1 cellular context compared by ENCODE assay signal in genomic region chr16:69330286-69331109, GRCh38.
TF ChIP-seq lines count a peak whose summit lies in the region.

Gene PDF, minus strand, starts transcription at chr16:69330588. Its CDS starts 18 bp downstream, at chr16:69330570.

TF ChIP-seq in HepG2, 621 proteins besides CTCF, POLR2A, EP300 and RAD21 (continued from another document and continues in another):
- no peak for TF ChIP-seq FOXP1 (IDR thresholded peaks at IDR 0.05)
- no peak for TF ChIP-seq FOXP1 (CRISPR knock-in tag; IDR thresholded peaks at IDR 0.05)
- peak; percentile 77 for TF ChIP-seq MXD4 (CRISPR knock-in tag; IDR thresholded peaks at IDR 0.05)
- peak; percentile 94; the same call in 1 of the 2 replicates for TF ChIP-seq KLF13 (CRISPR knock-in tag; IDR thresholded peaks at IDR 0.05)
- TF ChIP-seq SMAD3 (CRISPR knock-in tag; IDR thresholded peaks at IDR 0.05) = 0 out of 2 replicates have a peak, but pooled peaks have one; percentile 35
- TF ChIP-seq ZNF547 (CRISPR knock-in tag; IDR thresholded peaks at IDR 0.05) = peak; percentile 85
- no peak for TF ChIP-seq TEF (CRISPR knock-in tag; IDR thresholded peaks at IDR 0.05)
- peak; percentile 75; the same call in 1 of the 2 replicates for TF ChIP-seq ZNF670 (CRISPR knock-in tag; IDR thresholded peaks at IDR 0.05; ENCODE audit: borderline replicate concordance)
- TF ChIP-seq HDAC1 (CRISPR knock-in tag; IDR thresholded peaks at IDR 0.05) = peak; percentile 72; the same call in 1 of the 2 replicates
- peak; percentile 87 for TF ChIP-seq KMT2B (CRISPR knock-in tag; IDR thresholded peaks at IDR 0.05)
- TF ChIP-seq ZNF20 (CRISPR knock-in tag; IDR thresholded peaks at IDR 0.05) = peak; percentile 77; the same call in 1 of the 2 replicates
- TF ChIP-seq, protein P1, sequence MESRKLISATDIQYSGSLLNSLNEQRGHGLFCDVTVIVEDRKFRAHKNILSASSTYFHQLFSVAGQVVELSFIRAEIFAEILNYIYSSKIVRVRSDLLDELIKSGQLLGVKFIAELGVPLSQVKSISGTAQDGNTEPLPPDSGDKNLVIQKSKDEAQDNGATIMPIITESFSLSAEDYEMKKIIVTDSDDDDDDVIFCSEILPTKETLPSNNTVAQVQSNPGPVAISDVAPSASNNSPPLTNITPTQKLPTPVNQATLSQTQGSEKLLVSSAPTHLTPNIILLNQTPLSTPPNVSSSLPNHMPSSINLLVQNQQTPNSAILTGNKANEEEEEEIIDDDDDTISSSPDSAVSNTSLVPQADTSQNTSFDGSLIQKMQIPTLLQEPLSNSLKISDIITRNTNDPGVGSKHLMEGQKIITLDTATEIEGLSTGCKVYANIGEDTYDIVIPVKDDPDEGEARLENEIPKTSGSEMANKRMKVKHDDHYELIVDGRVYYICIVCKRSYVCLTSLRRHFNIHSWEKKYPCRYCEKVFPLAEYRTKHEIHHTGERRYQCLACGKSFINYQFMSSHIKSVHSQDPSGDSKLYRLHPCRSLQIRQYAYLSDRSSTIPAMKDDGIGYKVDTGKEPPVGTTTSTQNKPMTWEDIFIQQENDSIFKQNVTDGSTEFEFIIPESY (CRISPR knock-in tag; IDR thresholded peaks at IDR 0.05) = peak; percentile 38; the same call in 1 of the 2 replicates
- TF ChIP-seq ZNF577 (CRISPR knock-in tag; IDR thresholded peaks at IDR 0.05; ENCODE audit: borderline replicate concordance, low read depth) = no peak
- no peak for TF ChIP-seq ZNF367 (CRISPR knock-in tag; IDR thresholded peaks at IDR 0.05; ENCODE audit: borderline replicate concordance)
- TF ChIP-seq ZNF350 (CRISPR knock-in tag; IDR thresholded peaks at IDR 0.05; ENCODE audit: borderline replicate concordance, low read depth) = peak; percentile 90
- no peak for TF ChIP-seq HNF4G (IDR thresholded peaks at IDR 0.05; ENCODE audit: borderline replicate concordance, low read depth, low read length)
- peak; percentile 66; the same call in 1 of the 2 replicates for TF ChIP-seq HNF4G (CRISPR knock-in tag; IDR thresholded peaks at IDR 0.05; ENCODE audit: borderline replicate concordance, low read depth)
- TF ChIP-seq ZNF777 (CRISPR knock-in tag; IDR thresholded peaks at IDR 0.05) = peak; percentile 93
- no peak for TF ChIP-seq ZSCAN29 (CRISPR knock-in tag; conservative IDR thresholded peaks at IDR 0.05)
- TF ChIP-seq ZNF788 (CRISPR knock-in tag; IDR thresholded peaks at IDR 0.05; ENCODE audit: borderline replicate concordance) = peak; percentile 96; the same call in 1 of the 2 replicates
- no peak; the same call in 1 of the 2 replicates for TF ChIP-seq ZSCAN12 (CRISPR knock-in tag; IDR thresholded peaks at IDR 0.05)
- TF ChIP-seq ZKSCAN8 (CRISPR knock-in tag; IDR thresholded peaks at IDR 0.05; ENCODE audit: borderline replicate concordance) = peak; percentile 80
- TF ChIP-seq KLF16 (CRISPR knock-in tag; IDR thresholded peaks at IDR 0.05) = peak in 1 of 2 experiments; percentile 96; a peak in 2 of 4 replicates
- no peak for TF ChIP-seq FOSL1 (CRISPR knock-in tag; IDR thresholded peaks at IDR 0.05; ENCODE audit: borderline replicate concordance)
- no peak for TF ChIP-seq NFIC (IDR thresholded peaks at IDR 0.05; ENCODE audit: low read length)
- TF ChIP-seq ZNF598 (CRISPR knock-in tag; IDR thresholded peaks at IDR 0.05; ENCODE audit: borderline replicate concordance) = peak; percentile 96
- peak; percentile 67 for TF ChIP-seq FOXO1 (CRISPR knock-in tag; IDR thresholded peaks at IDR 0.05)
- TF ChIP-seq NFKB2 (CRISPR knock-in tag; IDR thresholded peaks at IDR 0.05; ENCODE audit: borderline replicate concordance) = peak; percentile 73; the same call in 1 of the 2 replicates
- TF ChIP-seq, protein P2, sequence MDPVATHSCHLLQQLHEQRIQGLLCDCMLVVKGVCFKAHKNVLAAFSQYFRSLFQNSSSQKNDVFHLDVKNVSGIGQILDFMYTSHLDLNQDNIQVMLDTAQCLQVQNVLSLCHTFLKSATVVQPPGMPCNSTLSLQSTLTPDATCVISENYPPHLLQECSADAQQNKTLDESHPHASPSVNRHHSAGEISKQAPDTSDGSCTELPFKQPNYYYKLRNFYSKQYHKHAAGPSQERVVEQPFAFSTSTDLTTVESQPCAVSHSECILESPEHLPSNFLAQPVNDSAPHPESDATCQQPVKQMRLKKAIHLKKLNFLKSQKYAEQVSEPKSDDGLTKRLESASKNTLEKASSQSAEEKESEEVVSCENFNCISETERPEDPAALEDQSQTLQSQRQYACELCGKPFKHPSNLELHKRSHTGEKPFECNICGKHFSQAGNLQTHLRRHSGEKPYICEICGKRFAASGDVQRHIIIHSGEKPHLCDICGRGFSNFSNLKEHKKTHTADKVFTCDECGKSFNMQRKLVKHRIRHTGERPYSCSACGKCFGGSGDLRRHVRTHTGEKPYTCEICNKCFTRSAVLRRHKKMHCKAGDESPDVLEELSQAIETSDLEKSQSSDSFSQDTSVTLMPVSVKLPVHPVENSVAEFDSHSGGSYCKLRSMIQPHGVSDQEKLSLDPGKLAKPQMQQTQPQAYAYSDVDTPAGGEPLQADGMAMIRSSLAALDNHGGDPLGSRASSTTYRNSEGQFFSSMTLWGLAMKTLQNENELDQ (CRISPR knock-in tag; IDR thresholded peaks at IDR 0.05; ENCODE audit: borderline replicate concordance) = 0 out of 2 replicates have a peak, but pooled peaks have one; percentile 52
- TF ChIP-seq JUN (CRISPR knock-in tag; IDR thresholded peaks at IDR 0.05) = no peak; the same call in 1 of the 2 replicates
- TF ChIP-seq FOXK1 (CRISPR knock-in tag; IDR thresholded peaks at IDR 0.05; ENCODE audit: borderline replicate concordance, low read depth) = peak; percentile 52; the same call in 1 of the 2 replicates
- TF ChIP-seq ZNF501 (CRISPR knock-in tag; IDR thresholded peaks at IDR 0.05) = peak; percentile 70; the same call in 1 of the 2 replicates
- TF ChIP-seq ZNF503 (CRISPR knock-in tag; IDR thresholded peaks at IDR 0.05) = peak; percentile 75; the same call in 1 of the 2 replicates
- TF ChIP-seq, protein P3, sequence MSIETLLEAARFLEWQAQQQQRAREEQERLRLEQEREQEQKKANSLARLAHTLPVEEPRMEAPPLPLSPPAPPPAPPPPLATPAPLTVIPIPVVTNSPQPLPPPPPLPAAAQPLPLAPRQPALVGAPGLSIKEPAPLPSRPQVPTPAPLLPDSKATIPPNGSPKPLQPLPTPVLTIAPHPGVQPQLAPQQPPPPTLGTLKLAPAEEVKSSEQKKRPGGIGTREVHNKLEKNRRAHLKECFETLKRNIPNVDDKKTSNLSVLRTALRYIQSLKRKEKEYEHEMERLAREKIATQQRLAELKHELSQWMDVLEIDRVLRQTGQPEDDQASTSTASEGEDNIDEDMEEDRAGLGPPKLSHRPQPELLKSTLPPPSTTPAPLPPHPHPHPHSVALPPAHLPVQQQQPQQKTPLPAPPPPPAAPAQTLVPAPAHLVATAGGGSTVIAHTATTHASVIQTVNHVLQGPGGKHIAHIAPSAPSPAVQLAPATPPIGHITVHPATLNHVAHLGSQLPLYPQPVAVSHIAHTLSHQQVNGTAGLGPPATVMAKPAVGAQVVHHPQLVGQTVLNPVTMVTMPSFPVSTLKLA (IDR thresholded peaks at IDR 0.05) = peak; percentile 54
- 0 out of 2 replicates have a peak, but pooled peaks have one; percentile 19 for TF ChIP-seq ZNF740 (CRISPR knock-in tag; IDR thresholded peaks at IDR 0.05)
- TF ChIP-seq ZNF7 (CRISPR knock-in tag; IDR thresholded peaks at IDR 0.05) = no peak
- peak; percentile 55; the same call in 1 of the 2 replicates for TF ChIP-seq ZNF616 (CRISPR knock-in tag; IDR thresholded peaks at IDR 0.05; ENCODE audit: low read depth)
- no peak for TF ChIP-seq ZNF569 (CRISPR knock-in tag; IDR thresholded peaks at IDR 0.05; ENCODE audit: borderline replicate concordance)
- no peak for TF ChIP-seq SP1 (IDR thresholded peaks at IDR 0.05)
- peak; percentile 94 for TF ChIP-seq SP1 (CRISPR knock-in tag; IDR thresholded peaks at IDR 0.05)
- peak; percentile 91; the same call in 2 of the 3 replicates for TF ChIP-seq MXI1 (IDR thresholded peaks at IDR 0.05; ENCODE audit: borderline replicate concordance, low read depth, low read length)
- TF ChIP-seq ZNF329 (CRISPR knock-in tag; IDR thresholded peaks at IDR 0.05; ENCODE audit: low read depth) = peak; percentile 70; the same call in 1 of the 2 replicates
- TF ChIP-seq ZNF253 (CRISPR knock-in tag; IDR thresholded peaks at IDR 0.05; ENCODE audit: borderline replicate concordance) = no peak
- TF ChIP-seq HNRNPL (IDR thresholded peaks at IDR 0.05; ENCODE audit: low read depth, low read length) = no peak
- no peak; the same call in 1 of the 2 replicates for TF ChIP-seq ZNF280D (CRISPR knock-in tag; IDR thresholded peaks at IDR 0.05)
- TF ChIP-seq DNMT1 (CRISPR knock-in tag; IDR thresholded peaks at IDR 0.05) = no peak
- TF ChIP-seq, protein P4, sequence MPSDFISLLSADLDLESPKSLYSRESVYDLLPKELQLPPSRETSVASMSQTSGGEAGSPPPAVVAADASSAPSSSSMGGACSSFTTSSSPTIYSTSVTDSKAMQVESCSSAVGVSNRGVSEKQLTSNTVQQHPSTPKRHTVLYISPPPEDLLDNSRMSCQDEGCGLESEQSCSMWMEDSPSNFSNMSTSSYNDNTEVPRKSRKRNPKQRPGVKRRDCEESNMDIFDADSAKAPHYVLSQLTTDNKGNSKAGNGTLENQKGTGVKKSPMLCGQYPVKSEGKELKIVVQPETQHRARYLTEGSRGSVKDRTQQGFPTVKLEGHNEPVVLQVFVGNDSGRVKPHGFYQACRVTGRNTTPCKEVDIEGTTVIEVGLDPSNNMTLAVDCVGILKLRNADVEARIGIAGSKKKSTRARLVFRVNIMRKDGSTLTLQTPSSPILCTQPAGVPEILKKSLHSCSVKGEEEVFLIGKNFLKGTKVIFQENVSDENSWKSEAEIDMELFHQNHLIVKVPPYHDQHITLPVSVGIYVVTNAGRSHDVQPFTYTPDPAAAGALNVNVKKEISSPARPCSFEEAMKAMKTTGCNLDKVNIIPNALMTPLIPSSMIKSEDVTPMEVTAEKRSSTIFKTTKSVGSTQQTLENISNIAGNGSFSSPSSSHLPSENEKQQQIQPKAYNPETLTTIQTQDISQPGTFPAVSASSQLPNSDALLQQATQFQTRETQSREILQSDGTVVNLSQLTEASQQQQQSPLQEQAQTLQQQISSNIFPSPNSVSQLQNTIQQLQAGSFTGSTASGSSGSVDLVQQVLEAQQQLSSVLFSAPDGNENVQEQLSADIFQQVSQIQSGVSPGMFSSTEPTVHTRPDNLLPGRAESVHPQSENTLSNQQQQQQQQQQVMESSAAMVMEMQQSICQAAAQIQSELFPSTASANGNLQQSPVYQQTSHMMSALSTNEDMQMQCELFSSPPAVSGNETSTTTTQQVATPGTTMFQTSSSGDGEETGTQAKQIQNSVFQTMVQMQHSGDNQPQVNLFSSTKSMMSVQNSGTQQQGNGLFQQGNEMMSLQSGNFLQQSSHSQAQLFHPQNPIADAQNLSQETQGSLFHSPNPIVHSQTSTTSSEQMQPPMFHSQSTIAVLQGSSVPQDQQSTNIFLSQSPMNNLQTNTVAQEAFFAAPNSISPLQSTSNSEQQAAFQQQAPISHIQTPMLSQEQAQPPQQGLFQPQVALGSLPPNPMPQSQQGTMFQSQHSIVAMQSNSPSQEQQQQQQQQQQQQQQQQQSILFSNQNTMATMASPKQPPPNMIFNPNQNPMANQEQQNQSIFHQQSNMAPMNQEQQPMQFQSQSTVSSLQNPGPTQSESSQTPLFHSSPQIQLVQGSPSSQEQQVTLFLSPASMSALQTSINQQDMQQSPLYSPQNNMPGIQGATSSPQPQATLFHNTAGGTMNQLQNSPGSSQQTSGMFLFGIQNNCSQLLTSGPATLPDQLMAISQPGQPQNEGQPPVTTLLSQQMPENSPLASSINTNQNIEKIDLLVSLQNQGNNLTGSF (CRISPR knock-in tag; IDR thresholded peaks at IDR 0.05) = 0 out of 2 replicates have a peak, but pooled peaks have one; percentile 36
- no peak for TF ChIP-seq SOX6 (IDR thresholded peaks at IDR 0.05)
- TF ChIP-seq SOX6 (CRISPR knock-in tag; IDR thresholded peaks at IDR 0.05) = peak; percentile 73
- TF ChIP-seq CREBL2 (CRISPR knock-in tag; IDR thresholded peaks at IDR 0.05; ENCODE audit: borderline replicate concordance) = no peak; the same call in 1 of the 2 replicates
